ENCODE assay signal across 8 cellular contexts in the genomic region with DNA sequence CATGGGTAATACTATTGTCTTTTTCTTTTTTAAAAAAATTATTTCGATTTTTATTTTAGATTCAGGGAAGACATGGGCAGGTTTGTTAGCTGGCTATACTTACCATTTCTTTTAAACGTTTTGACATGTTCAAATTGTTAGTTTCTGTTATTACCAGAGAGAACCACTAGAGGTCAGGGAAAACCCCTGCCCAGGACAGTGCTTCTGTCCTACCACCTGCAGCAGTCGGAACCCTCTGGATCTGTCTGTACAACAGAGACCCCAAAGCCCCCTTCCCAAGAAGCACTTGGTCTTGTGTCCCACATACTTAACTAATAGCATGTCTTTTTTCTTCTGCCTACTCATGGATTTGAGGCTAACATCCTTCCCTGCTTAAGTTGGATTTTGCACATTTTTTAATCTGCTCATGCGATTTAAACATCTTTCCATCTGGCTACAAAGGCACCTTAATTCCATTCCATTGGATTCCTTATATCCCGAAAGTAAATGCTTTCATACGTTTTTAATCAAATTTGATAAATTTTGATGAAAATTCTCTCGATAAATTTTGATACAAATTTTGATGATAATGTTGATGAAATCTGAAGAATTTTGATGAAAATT. TPM values are rescaled to one million over a fixed set of nuclear protein-coding genes. Genes with fewer than 3 reads are reported as not detected.
A peak's percentile ranks its signal among the peaks of the same experiment; 100 is the strongest.
DNase-seq lines count a peak whose midpoint lies in the region; ATAC-seq and TF ChIP-seq lines count a peak whose summit lies in the region.

No MANE protein-coding gene starts in this region.

- H2AFZ ChIP-seq in OCI-LY1 (ENCODE audit: low read length): no peak overlapping the region

- TF ChIP-seq CTCF in OCI-LY1 (IDR thresholded peaks at IDR 0.05; ENCODE audit: low read length) (peak; percentile 65), lower lobe of right lung (IDR thresholded peaks at IDR 0.05) (peak; percentile 69)

- no peaks in the 10 kb centered on the region for H3K9me2 ChIP-seq in OCI-LY1 (ENCODE audit: low read depth, low read length)

- no peak overlapping the region for H3K4me3 ChIP-seq in OCI-LY1 (ENCODE audit: low read depth, low read length, poor library complexity, severe bottlenecking)
- no peak overlapping the region for H3K4me3 ChIP-seq in lower lobe of right lung

- intact Hi-C loops in lower lobe of right lung (cut with DNase I): loop anchor here (5.0 kb wide), 1 partner anchor 97 kb away; no protein-coding TSS in a partner anchor

- no peaks in the 10 kb centered on the region for H3K27me3 ChIP-seq in OCI-LY1 (ENCODE audit: insufficient read depth, low read length)
- no peaks in the 10 kb centered on the region for H3K27me3 ChIP-seq in lower lobe of right lung (ENCODE audit: low read depth)

- DNase-seq in NCI-H510A treated with DMSO at 0.1 percent for 48 hours (lab: John Stamatoyannopoulos, UW) (peak; percentile 32), NCI-H510A (lab: John Stamatoyannopoulos, UW) (no peak), cerebellar cortex (ENCODE audit: low spot score) (peak; percentile 60), lower lobe of right lung (no peak), 8988T (no peak)

- H3F3A ChIP-seq in OCI-LY1 (ENCODE audit: insufficient read depth, low read length): no peaks in the 10 kb centered on the region

- H3K9me3 ChIP-seq in OCI-LY1 (ENCODE audit: low read length) (no peaks in the 10 kb centered on the region), lower lobe of right lung (no peaks in the 10 kb centered on the region)

- peak; percentile 95 for ATAC-seq in GM21381 (IDR thresholded peaks at IDR 0.05; ENCODE audit: unreplicated experiment)
- ATAC-seq in HG03460 (IDR thresholded peaks at IDR 0.05; ENCODE audit: unreplicated experiment): peak; percentile 99
- ATAC-seq in lower lobe of right lung: peak; percentile 76 to 86

- H3K79me2 ChIP-seq in OCI-LY1 (ENCODE audit: insufficient read depth, low read length): no peaks in the 10 kb centered on the region

- H3K27ac ChIP-seq in OCI-LY1 (ENCODE audit: low read depth, low read length, poor library complexity, severe bottlenecking) (no peak overlapping the region), lower lobe of right lung (no peak overlapping the region)

- H3K36me3 ChIP-seq in OCI-LY1 (ENCODE audit: insufficient read depth, low read length) (no peaks in the 10 kb centered on the region), lower lobe of right lung (no peaks in the 10 kb centered on the region)

- H3K9ac ChIP-seq in OCI-LY1 (ENCODE audit: low read length): no peak overlapping the region

- H3K4me1 ChIP-seq in OCI-LY1 (ENCODE audit: insufficient read depth, low read length, severe bottlenecking) (no peaks in the 10 kb centered on the region), lower lobe of right lung (peaks cover 9% of the 10 kb centered on the region)

- no peak overlapping the region for H3K4me2 ChIP-seq in OCI-LY1 (ENCODE audit: low read length)

- H4K20me1 ChIP-seq in OCI-LY1 (ENCODE audit: insufficient read depth, low read length): no peaks in the 10 kb centered on the region

RNA-seq across cellular contexts. Expression of gene C1orf115, which starts 10.0 kb away (rescaled TPM):
- total RNA-seq in lower lobe of right lung: 26.3 TPM

Comparison
In these comparisons a context has a peak if more than half of its experiments do, and no peak if none do; other contexts are left out.
1. DNase-seq: peak in NCI-H510A treated with DMSO at 0.1 percent for 48 hours (single experiment) and cerebellar cortex (single experiment); none in NCI-H510A (single experiment), lower lobe of right lung (single experiment) and 8988T (single experiment).
2. Peak in every context shown above with its lines, with median percentiles within 50 percentile points of each other: ATAC-seq.